Comparison of ENCODE assay signal across 17 cellular contexts in the genomic region with DNA sequence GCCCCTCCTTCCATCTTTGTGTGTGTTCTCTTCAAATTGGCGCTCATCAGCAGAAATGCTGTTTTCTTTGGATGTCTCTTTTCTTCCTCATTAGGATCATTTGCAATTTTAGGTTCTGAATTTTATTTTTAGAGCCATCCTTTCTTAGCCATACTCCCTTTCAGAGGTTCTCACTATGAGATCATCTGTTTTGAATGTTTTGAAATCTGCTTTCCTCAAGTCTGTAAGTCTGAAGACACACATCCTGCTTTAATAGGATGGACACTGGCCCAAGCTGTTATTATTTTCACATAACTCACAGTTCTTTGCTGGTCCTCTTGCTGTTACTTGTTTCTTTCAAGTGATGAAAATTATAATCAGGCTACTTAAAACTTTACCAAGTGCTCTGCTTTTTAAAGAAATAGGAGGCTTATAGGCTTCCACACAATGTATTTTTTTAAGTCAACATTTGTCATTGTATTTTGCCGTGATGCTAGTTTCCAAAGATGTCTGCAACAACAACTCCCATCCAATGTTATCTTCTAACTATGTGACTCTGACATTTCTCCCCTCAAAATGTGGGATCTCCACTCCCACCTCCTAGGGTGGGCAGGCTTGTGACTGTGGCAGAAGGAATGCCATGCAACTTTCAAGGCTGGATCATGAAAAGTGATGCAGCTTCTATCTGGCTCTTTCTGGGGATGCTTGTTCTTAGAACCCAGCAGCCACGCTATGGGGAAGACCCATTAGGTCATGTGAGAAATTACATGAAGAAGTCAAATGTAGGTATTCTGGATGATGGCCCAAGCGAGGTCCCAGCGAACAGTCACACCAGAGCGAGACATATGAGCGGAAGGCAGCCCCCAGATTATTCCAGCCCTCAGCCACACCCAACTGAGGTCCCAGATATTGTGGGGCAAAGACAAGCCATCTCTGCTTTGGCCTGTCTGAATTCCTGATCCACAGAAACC.
DNase-seq lines count a peak whose midpoint lies in the region; ATAC-seq and TF ChIP-seq lines count a peak whose summit lies in the region.
"Had no signal": no experiment of that assay in that cellular context is flagged by ENCODE, and none has a peak within 500 bp of the region (broad histone marks: within the 10 kb centered on the region; RNA-seq: fewer than 3 reads in every experiment).

No MANE protein-coding gene starts in this region.

- peaks cover 17% of the 10 kb centered on the region for H3K4me1 ChIP-seq in neural progenitor cell

- no peak overlapping the region for H3K4me3 ChIP-seq in SK-N-MC
- H3K4me3 ChIP-seq in fibroblast of mammary gland (ENCODE audit: control insufficient read depth, low read depth, low read length): no peak overlapping the region
- no peak overlapping the region for H3K4me3 ChIP-seq in neural progenitor cell
- H3K4me3 ChIP-seq: SJCRH30 had no signal

- no peaks in the 10 kb centered on the region for H3K79me2 ChIP-seq in neural progenitor cell (ENCODE audit: low read depth)

- peak overlapping the region; percentile 23 for H3K27ac Mint-ChIP-seq in neural progenitor cell

- H3K36me3 Mint-ChIP-seq in neural progenitor cell: no peaks in the 10 kb centered on the region

- H3F3A ChIP-seq in neural progenitor cell (ENCODE audit: low read depth): peaks cover 11% of the 10 kb centered on the region

- H3K27me3 Mint-ChIP-seq in neural progenitor cell (ENCODE audit: insufficient read depth, low read depth): peaks cover 3% of the 10 kb centered on the region

- no peaks in the 10 kb centered on the region for H3K27me3 ChIP-seq in neural progenitor cell
- H3K27me3 ChIP-seq: SJCRH30 had no signal

- no peak overlapping the region for H3K4me2 ChIP-seq in neural progenitor cell

- H3K4me1 Mint-ChIP-seq in neural progenitor cell: peaks cover 28% of the 10 kb centered on the region

- H2AFZ ChIP-seq in neural progenitor cell (replicated peaks): no peak overlapping the region

- H3K9ac ChIP-seq in SK-N-MC (ENCODE audit: insufficient read length): no peak overlapping the region
- H3K9ac ChIP-seq in neural progenitor cell: no peak overlapping the region

- no peaks in the 10 kb centered on the region for H3K9me3 ChIP-seq in SK-N-MC (ENCODE audit: low read depth, low read length)
- no peaks in the 10 kb centered on the region for H3K9me3 ChIP-seq in neural progenitor cell (ENCODE audit: low read depth)
- H3K9me3 ChIP-seq: SJCRH30 had no signal

- H3K4me3 Mint-ChIP-seq in neural progenitor cell: no peak overlapping the region

- DNase-seq in EL (peak; percentile 47), SK-N-MC (ENCODE audit: low read depth, low spot score) (no peak), fibroblast of mammary gland (ENCODE audit: low read depth) (peak; percentile 59), neural progenitor cell (ENCODE audit: low spot score) (no peak), NCI-H748 treated with DMSO at 0.1 percent for 48 hours (lab: John Stamatoyannopoulos, UW) (no peak)
- DNase-seq: activated gamma-delta T cell treated with Interleukin-2 at 50 U/mL for 16 hours, COR-L47, dermis blood vessel endothelial cell, mesendoderm, NCI-H1417, NCI-H526 treated with DMSO at 0.1 percent for 48 hours, SJCRH30, substantia nigra had no signal

- peaks cover 7% of the 10 kb centered on the region for H3K9me3 Mint-ChIP-seq in neural progenitor cell

- ATAC-seq in GM19395 (IDR thresholded peaks at IDR 0.05; ENCODE audit: unreplicated experiment) (no peak), GM19452 (IDR thresholded peaks at IDR 0.05; ENCODE audit: unreplicated experiment) (no peak), HG03469 (IDR thresholded peaks at IDR 0.05; ENCODE audit: unreplicated experiment) (no peak)
- ATAC-seq: HCT116 had no signal

- H3K27ac ChIP-seq in SK-N-MC: peak overlapping the region; percentile 89; the same call in 1 of the 2 replicates
- no peak overlapping the region for H3K27ac ChIP-seq in neural progenitor cell
- H3K27ac ChIP-seq: SJCRH30 had no signal

- H4K20me1 ChIP-seq in neural progenitor cell (ENCODE audit: low read depth): no peaks in the 10 kb centered on the region

- H3K36me3 ChIP-seq in SK-N-MC (ENCODE audit: insufficient read depth, low read length) (no peaks in the 10 kb centered on the region), neural progenitor cell (no peaks in the 10 kb centered on the region)
- H3K36me3 ChIP-seq: SJCRH30 had no signal

- TF ChIP-seq CTCF in fibroblast of mammary gland (conservative IDR thresholded peaks at IDR 0.05; ENCODE audit: control insufficient read depth, insufficient read depth, low read depth, low read length) (no peak), neural progenitor cell (IDR thresholded peaks at IDR 0.05) (no peak)

Comparison
In these comparisons a context has a peak if more than half of its experiments do, and no peak if none do; other contexts are left out.
1. DNase-seq: peak in EL (single experiment) and fibroblast of mammary gland (single experiment); none in SK-N-MC (single experiment), neural progenitor cell (single experiment) and NCI-H748 treated with DMSO at 0.1 percent for 48 hours (single experiment).